In the genomic region with DNA sequence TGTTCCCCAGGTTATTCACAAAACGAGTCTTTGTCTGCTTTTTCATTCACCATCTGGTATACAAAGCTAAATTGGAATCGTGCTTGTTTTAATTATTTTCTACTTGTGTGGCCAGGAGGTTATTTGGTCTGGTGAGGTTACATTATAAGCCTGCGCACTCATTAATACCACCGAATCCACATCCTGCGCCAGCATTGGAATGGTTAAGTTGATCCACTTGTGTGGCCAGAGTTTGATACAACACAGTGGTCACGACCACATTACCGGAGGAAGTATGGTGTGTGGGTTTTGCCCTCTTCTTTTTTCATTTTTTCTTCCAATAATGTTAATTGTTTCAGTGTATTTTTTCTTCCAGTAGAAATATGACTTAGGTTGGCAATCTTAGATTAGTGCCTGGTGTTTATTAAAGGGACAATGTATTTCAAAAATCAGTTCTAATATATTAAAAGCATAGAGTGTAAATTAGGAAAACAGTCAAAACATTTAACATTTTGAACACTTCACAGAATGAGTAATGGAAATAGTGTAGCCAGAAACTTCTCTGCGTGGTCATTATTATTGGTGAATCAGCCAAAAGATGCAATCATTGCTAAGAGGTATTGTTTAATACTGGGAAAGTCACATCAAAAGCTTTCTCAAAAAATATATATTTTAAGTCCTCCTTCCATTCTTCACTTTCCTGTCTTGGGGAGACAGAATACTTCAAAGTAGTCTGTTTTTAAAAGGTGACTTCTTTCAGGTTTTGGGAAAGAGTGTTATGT, we compare ENCODE assay signal across 12 cellular contexts.
A peak's percentile ranks its signal among the peaks of the same experiment; 100 is the strongest.
DNase-seq lines count a peak whose midpoint lies in the region; ATAC-seq, FAIRE-seq and TF ChIP-seq lines count a peak whose summit lies in the region.
"Had no signal": no experiment of that assay in that cellular context is flagged by ENCODE, and none has a peak within 500 bp of the region (broad histone marks: within the 10 kb centered on the region; RNA-seq: fewer than 3 reads in every experiment).

No MANE protein-coding gene starts in this region.

- peak; percentile 13 for FAIRE-seq in islet of Langerhans (lab: Jason Lieb, UNC)
- FAIRE-seq: urothelium cell line had no signal

- no peaks in the 10 kb centered on the region for H3K36me3 Mint-ChIP-seq in CD4-positive, alpha-beta T cell (ENCODE audit: low read depth)
- peaks cover 0 to 7% of the 10 kb centered on the region in 2 donors for H3K36me3 Mint-ChIP-seq in activated naive CD4-positive, alpha-beta T cell treated with anti-CD3 and anti-CD28 coated beads, Interleukin-2, amount 50 U/mL, for 72 hours

- no peak for ATAC-seq in CD4-positive, alpha-beta T cell (ENCODE audit: poor library complexity)
- ATAC-seq in activated naive CD4-positive, alpha-beta T cell treated with anti-CD3 and anti-CD28 coated beads, Interleukin-2, amount 50 U/mL, for 72 hours = peak; percentile 16 to 56
- ATAC-seq in GM18870 (IDR thresholded peaks at IDR 0.05; ENCODE audit: unreplicated experiment) (no peak), GM19328 (IDR thresholded peaks at IDR 0.05; ENCODE audit: unreplicated experiment) (no peak)

- H3K9me3 Mint-ChIP-seq in CD4-positive, alpha-beta T cell = no peaks in the 10 kb centered on the region
- H3K9me3 Mint-ChIP-seq in activated naive CD4-positive, alpha-beta T cell treated with anti-CD3 and anti-CD28 coated beads, Interleukin-2, amount 50 U/mL, for 72 hours = no peaks in the 10 kb centered on the region
- H3K9me3 Mint-ChIP-seq: dendritic cell treated with granulocyte-macrophage colony-stimulating factor and Interleukin-4, amounts not matched to agents 40 ng/mL and 50 ng/mL, for 4 days had no signal

- H3K4me1 Mint-ChIP-seq in CD4-positive, alpha-beta T cell (ENCODE audit: low read depth) = peaks cover 97% of the 10 kb centered on the region

- peak overlapping the region; percentile 18 for H3K27ac Mint-ChIP-seq in CD4-positive, alpha-beta T cell
- H3K27ac Mint-ChIP-seq in activated naive CD4-positive, alpha-beta T cell treated with anti-CD3 and anti-CD28 coated beads, Interleukin-2, amount 50 U/mL, for 72 hours = peak overlapping the region; percentile 40 to 89

- H3K9me3 ChIP-seq in CD4-positive, alpha-beta T cell (ENCODE audit: control insufficient read depth, low read length) = no peaks in the 10 kb centered on the region

- no peak for TF ChIP-seq CTCF in CD4-positive, alpha-beta T cell (IDR thresholded peaks at IDR 0.05)

- CTCF ChIA-PET in CD4-positive, alpha-beta T cell (lab: Charles Lee) = no interaction called here

- H3K4me3 Mint-ChIP-seq in CD4-positive, alpha-beta T cell = peak overlapping the region; percentile 22
- H3K4me3 Mint-ChIP-seq: dendritic cell treated with granulocyte-macrophage colony-stimulating factor and Interleukin-4, amounts not matched to agents 40 ng/mL and 50 ng/mL, for 4 days had no signal

- POLR2A ChIA-PET in CD4-positive, alpha-beta T cell (lab: Charles Lee) = interaction anchor here (1.0 to 1.3 kb wide), 2 partner anchors 14 to 91 kb away, joined by 3 to 4 read pairs; no protein-coding TSS in a partner anchor

- intact Hi-C loops in CD4-positive, alpha-beta T cell (cut with DNase I, micrococcal nuclease) = loop anchor here in 1 of 2 experiments (5.0 kb wide), 1 partner anchor 38 kb away; no protein-coding TSS in a partner anchor

- no peaks in the 10 kb centered on the region for H3K27me3 ChIP-seq in CD4-positive, alpha-beta T cell (ENCODE audit: control insufficient read depth, insufficient read depth, low read length)

- H3K27me3 Mint-ChIP-seq in CD4-positive, alpha-beta T cell = no peaks in the 10 kb centered on the region
- H3K27me3 Mint-ChIP-seq: dendritic cell treated with granulocyte-macrophage colony-stimulating factor and Interleukin-4, amounts not matched to agents 40 ng/mL and 50 ng/mL, for 4 days had no signal

- DNase-seq in CD4-positive, alpha-beta T cell = no peak
- DNase-seq in HT1080 (ENCODE audit: low read depth) = peak; percentile 31
- no peak for DNase-seq in activated naive CD4-positive, alpha-beta T cell treated with anti-CD3 and anti-CD28 coated beads, Interleukin-2, amount 50 U/mL, for 72 hours (ENCODE audit: low spot score in 2 of 2)
- DNase-seq in NCI-H2029 (lab: John Stamatoyannopoulos, UW) = no peak
- no peak for DNase-seq in NCI-H524 treated with DMSO at 0.1 percent for 48 hours (lab: John Stamatoyannopoulos, UW)
- DNase-seq: Calu3, nucleus accumbens had no signal

- no peak overlapping the region for H3K27ac ChIP-seq in CD4-positive, alpha-beta T cell (ENCODE audit: low read depth, low read length)

Comparison
In these comparisons a context has a peak if more than half of its experiments do, and no peak if none do; other contexts are left out.
1. ATAC-seq: peak in activated naive CD4-positive, alpha-beta T cell treated with anti-CD3 and anti-CD28 coated beads, Interleukin-2, amount 50 U/mL, for 72 hours (2 of 2); none in CD4-positive, alpha-beta T cell (single experiment), GM18870 (single experiment) and GM19328 (single experiment).